ENCODE assay signal across 8 cellular contexts in the genomic region with DNA sequence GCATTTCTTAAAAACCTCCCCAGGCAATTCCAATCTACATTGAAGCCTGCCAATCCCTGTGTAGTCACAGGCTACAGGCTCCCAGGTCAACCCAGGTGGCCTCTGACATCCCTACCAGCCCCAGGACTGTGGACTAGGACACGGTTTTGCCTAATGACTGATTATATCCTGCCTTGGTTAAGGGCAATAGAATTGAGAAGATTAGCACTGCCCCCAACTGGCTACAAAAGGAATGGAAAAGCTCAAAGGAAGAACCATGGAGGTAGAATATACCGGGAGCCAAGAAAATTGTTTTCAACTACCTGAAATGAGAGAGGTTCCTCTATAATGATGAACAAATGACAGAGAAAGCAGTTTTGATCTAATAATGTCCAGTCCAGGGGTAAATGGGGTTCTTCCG.
A peak's percentile ranks its signal among the peaks of the same experiment; 100 is the strongest.
DNase-seq lines count a peak whose midpoint lies in the region; ATAC-seq and TF ChIP-seq lines count a peak whose summit lies in the region.

No MANE protein-coding gene starts in this region.

- peak; percentile 52 for ATAC-seq in GM21515 (IDR thresholded peaks at IDR 0.05; ENCODE audit: unreplicated experiment)
- ATAC-seq in HG03097 (IDR thresholded peaks at IDR 0.05; ENCODE audit: low FRiP score, unreplicated experiment) = no peak
- no peak for ATAC-seq in GM21423 (IDR thresholded peaks at IDR 0.05; ENCODE audit: unreplicated experiment)
- ATAC-seq in GM18505 (IDR thresholded peaks at IDR 0.05; ENCODE audit: unreplicated experiment) = no peak

- DNase-seq in BE2C (peak; percentile 25), SK-MEL-5 (ENCODE audit: low read depth, low spot score) (peak; percentile 61), iris pigment epithelial cell (ENCODE audit: low read depth) (peak; percentile 4), mucosa of gallbladder (ENCODE audit: low spot score) (no peak)

- in situ Hi-C loops in SK-MEL-5 (cut with HindIII; ENCODE audit: low pct_unique_long_range_greater_than_20kb, low sequenced_read_pairs) = no loop called here

- no peak for TF ChIP-seq POLR2A in GM18505 (IDR thresholded peaks at IDR 0.05; ENCODE audit: borderline replicate concordance, extremely low read depth, insufficient read depth, insufficient read length)

- H3K4me1 ChIP-seq in BE2C = no peaks in the 10 kb centered on the region

- TF ChIP-seq CTCF in BE2C (IDR thresholded peaks at IDR 0.05; ENCODE audit: low read depth, low read length) = peak; percentile 74

- no peaks in the 10 kb centered on the region for H3K9me3 ChIP-seq in BE2C

- no peaks in the 10 kb centered on the region for H3K36me3 ChIP-seq in BE2C

- no peaks in the 10 kb centered on the region for H3K27me3 ChIP-seq in BE2C

- no peak overlapping the region for H3K4me3 ChIP-seq in BE2C (ENCODE audit: low read depth, low read length)
